In genomic region chr17:57401556-57402488, GRCh38 we compare ENCODE assay signal across 15 cellular contexts.
DNase-seq lines count a peak whose midpoint lies in the region; ATAC-seq, FAIRE-seq and TF ChIP-seq lines count a peak whose summit lies in the region.
"Had no signal": no experiment of that assay in that cellular context is flagged by ENCODE, and none has a peak within 500 bp of the region (broad histone marks: within the 10 kb centered on the region; RNA-seq: fewer than 3 reads in every experiment).

No MANE protein-coding gene starts in this region.

- H3K4me3 Mint-ChIP-seq in activated T-helper 1 cell treated with anti-CD3 and anti-CD28 coated beads, Interleukin-12 subunit alpha, Interleukin-12 subunit beta, Interleukin-2, Interleukin-4 antibody, amounts not matched to agents 30 ng/mL and 10 ng/mL and 1 ng/mL, durations not matched to agents 14 hours and 24 hours and 36 hours, result no peak overlapping the region
- H3K4me3 Mint-ChIP-seq: activated CD4-positive, alpha-beta T cell treated with anti-CD3 and anti-CD28 coated beads, Interleukin-2, amount 10 ng/mL, durations not matched to agents 24 days and 14 days; activated naive CD8-positive, alpha-beta T cell had no signal

- peaks cover 40% of the 10 kb centered on the region for H3K4me1 ChIP-seq in HepG2 (ENCODE audit: insufficient read depth, low read length)
- no peaks in the 10 kb centered on the region for H3K4me1 ChIP-seq in right lobe of liver
- H3K4me1 ChIP-seq in vagina, result peaks cover 13% of the 10 kb centered on the region
- peaks cover 13% of the 10 kb centered on the region for H3K4me1 ChIP-seq in colonic mucosa
- peaks cover 2 to 7% of the 10 kb centered on the region in 2 donors for H3K4me1 ChIP-seq in aorta (ENCODE audit: control insufficient read depth in 1 of 2, insufficient read depth in 2 of 2, low read length in 2 of 2)

- H3K79me2 ChIP-seq in HepG2 (ENCODE audit: insufficient read depth, low read length), result peaks cover 19% of the 10 kb centered on the region

- no peaks in the 10 kb centered on the region for H4K20me1 ChIP-seq in HepG2 (ENCODE audit: insufficient read depth, low read length)

- DNase-seq in HepG2 (ENCODE audit: low spot score) (peak; percentile 27), right lobe of liver (no peak), iPS-NIHi7 (ENCODE audit: extremely low spot score) (peak; percentile 68), vagina (ENCODE audit: extremely low spot score in 2 of 2) (no peak), colonic mucosa (no peak), aorta (no peak)
- no peak for DNase-seq in activated T-helper 1 cell treated with anti-CD3 and anti-CD28 coated beads, Interleukin-12 subunit alpha, Interleukin-12 subunit beta, Interleukin-2, Interleukin-4 antibody, amounts not matched to agents 30 ng/mL and 10 ng/mL and 1 ng/mL, durations not matched to agents 14 hours and 24 hours and 36 hours (ENCODE audit: low spot score)
- no peak for DNase-seq in activated CD4-positive, alpha-beta T cell treated with anti-CD3 and anti-CD28 coated beads, Interleukin-2, amount 50 U/mL, for 48 hours
- DNase-seq: activated CD4-positive, alpha-beta T cell treated with anti-CD3 and anti-CD28 coated beads, Interleukin-2, amount 10 ng/mL, durations not matched to agents 24 days and 14 days; effector memory CD4-positive, alpha-beta T cell; GF-D8; NCI-H1092 treated with DMSO at 0.1 percent for 48 hours; NCI-H510A treated with DMSO at 0.1 percent for 48 hours; stimulated activated naive CD4-positive, alpha-beta T cell had no signal

- no peak for FAIRE-seq in HepG2 (lab: Jason Lieb, UNC)

- H3K4me1 Mint-ChIP-seq in activated T-helper 1 cell treated with anti-CD3 and anti-CD28 coated beads, Interleukin-12 subunit alpha, Interleukin-12 subunit beta, Interleukin-2, Interleukin-4 antibody, amounts not matched to agents 30 ng/mL and 10 ng/mL and 1 ng/mL, durations not matched to agents 14 hours and 24 hours and 36 hours (ENCODE audit: low read depth), result peaks cover 30% of the 10 kb centered on the region

- TF ChIP-seq POLR2A in HepG2 (IDR thresholded peaks at IDR 0.05; ENCODE audit: insufficient read depth in 1 of 2, low read depth in 2 of 2, low read length in 2 of 2) (no peak), right lobe of liver (IDR thresholded peaks at IDR 0.05) (no peak), vagina (IDR thresholded peaks at IDR 0.05) (no peak)

- WGBS in HepG2 (ENCODE audit: low lambda C conversion rate), result 93% methylated on average over 13 of the region's 15 CpGs
- WGBS in right lobe of liver (ENCODE audit: insufficient coverage, low coverage, low lambda C conversion rate, missing lambda C conversion rate), result 93% methylated on average over 5 of the region's 15 CpGs
- WGBS in aorta, 2 donors, result 95 to 96% methylated on average over 15 of the region's 15 CpGs

- intact Hi-C loops in HepG2 (cut with micrococcal nuclease; ENCODE audit: unreplicated experiment) (loop anchor here (10.0 kb wide), 1 partner anchor 117 kb away; no protein-coding TSS in a partner anchor), right lobe of liver (cut with DNase I) (no loop called here), vagina (cut with DNase I) (no loop called here), colonic mucosa (cut with DNase I) (no loop called here), aorta (cut with DNase I) (no loop called here)
- intact Hi-C loops in activated T-helper 1 cell treated with anti-CD3 and anti-CD28 coated beads, Interleukin-12 subunit alpha, Interleukin-12 subunit beta, Interleukin-2, Interleukin-4 antibody, amounts not matched to agents 30 ng/mL and 10 ng/mL and 1 ng/mL, durations not matched to agents 14 hours and 24 hours and 36 hours (cut with micrococcal nuclease), result loop anchor here (5.0 kb wide), 1 partner anchor 160 kb away; no protein-coding TSS in a partner anchor

- H3K27me3 ChIP-seq in HepG2 (ENCODE audit: control insufficient read depth in 1 of 2, insufficient read depth in 2 of 2, low read length in 2 of 2) (no peaks in the 10 kb centered on the region), right lobe of liver (no peaks in the 10 kb centered on the region), vagina (no peaks in the 10 kb centered on the region), colonic mucosa (no peaks in the 10 kb centered on the region), aorta (ENCODE audit: control insufficient read depth in 1 of 2, insufficient read depth in 2 of 2, low read length in 1 of 2) (no peaks in the 10 kb centered on the region)

- ATAC-seq in HepG2, result 0 out of 3 replicates have a peak, but pooled peaks have one; percentile 10
- ATAC-seq in right lobe of liver, result no peak
- no peak for ATAC-seq in aorta (ENCODE audit: low FRiP score)

- no peaks in the 10 kb centered on the region for H3K27me3 Mint-ChIP-seq in activated T-helper 1 cell treated with anti-CD3 and anti-CD28 coated beads, Interleukin-12 subunit alpha, Interleukin-12 subunit beta, Interleukin-2, Interleukin-4 antibody, amounts not matched to agents 30 ng/mL and 10 ng/mL and 1 ng/mL, durations not matched to agents 14 hours and 24 hours and 36 hours (ENCODE audit: insufficient read depth)
- H3K27me3 Mint-ChIP-seq: activated CD4-positive, alpha-beta T cell treated with anti-CD3 and anti-CD28 coated beads, Interleukin-2, amount 10 ng/mL, durations not matched to agents 24 days and 14 days; activated naive CD8-positive, alpha-beta T cell had no signal

- no TSS peak for BruUV-seq in HepG2 (replicated peaks; lab: Mats Ljungman, UMichigan)

- no peak overlapping the region for H3K4me3 ChIP-seq in HepG2 (replicated peaks in 1 of 3; ENCODE audit: insufficient read depth in 1 of 3, low read depth in 2 of 3, low read length in 3 of 3)
- H3K4me3 ChIP-seq in right lobe of liver, result no peak overlapping the region
- H3K4me3 ChIP-seq in vagina, result no peak overlapping the region
- H3K4me3 ChIP-seq in colonic mucosa, result no peak overlapping the region
- no peak overlapping the region for H3K4me3 ChIP-seq in aorta (ENCODE audit: low read length in 2 of 2)

- H3K27ac ChIP-seq in HepG2 (ENCODE audit: extremely low read length, insufficient read depth, low read length) (no peak overlapping the region), right lobe of liver (no peak overlapping the region), vagina (no peak overlapping the region), colonic mucosa (no peak overlapping the region), aorta (ENCODE audit: low read depth in 1 of 2, low read length in 2 of 2) (no peak overlapping the region)

- peak; percentile 44 for TF ChIP-seq CTCF in HepG2 (CRISPR knock-in tag; IDR thresholded peaks at IDR 0.05)
- TF ChIP-seq CTCF in right lobe of liver (IDR thresholded peaks at IDR 0.05), result no peak
- no peak for TF ChIP-seq CTCF in vagina (IDR thresholded peaks at IDR 0.05)
- TF ChIP-seq CTCF in colonic mucosa (IDR thresholded peaks at IDR 0.05), result no peak

- H3K4me2 ChIP-seq in HepG2 (ENCODE audit: low read depth, low read length), result no peak overlapping the region

- peaks cover 16% of the 10 kb centered on the region for H3K36me3 Mint-ChIP-seq in activated T-helper 1 cell treated with anti-CD3 and anti-CD28 coated beads, Interleukin-12 subunit alpha, Interleukin-12 subunit beta, Interleukin-2, Interleukin-4 antibody, amounts not matched to agents 30 ng/mL and 10 ng/mL and 1 ng/mL, durations not matched to agents 14 hours and 24 hours and 36 hours (ENCODE audit: low read depth)
- H3K36me3 Mint-ChIP-seq: activated naive CD8-positive, alpha-beta T cell had no signal

- TF ChIP-seq EP300 in HepG2 (IDR thresholded peaks at IDR 0.05; ENCODE audit: low read depth in 2 of 2, low read length in 2 of 2), result no peak
- TF ChIP-seq EP300 in HepG2 (CRISPR knock-in tag; IDR thresholded peaks at IDR 0.05; ENCODE audit: borderline replicate concordance), result no peak

- no peak overlapping the region for H2AFZ ChIP-seq in HepG2 (ENCODE audit: low read length)

- peaks cover 21 to 52% of the 10 kb centered on the region in 2 experiments for H3K36me3 ChIP-seq in HepG2 (replicated peaks in 1 of 2; ENCODE audit: control insufficient read depth in 1 of 2, insufficient read depth in 2 of 2, low read length in 2 of 2)
- H3K36me3 ChIP-seq in right lobe of liver, result no peaks in the 10 kb centered on the region
- H3K36me3 ChIP-seq in vagina, result peaks cover 0 to 4% of the 10 kb centered on the region in 2 donors
- no peaks in the 10 kb centered on the region for H3K36me3 ChIP-seq in colonic mucosa
- H3K36me3 ChIP-seq in aorta (ENCODE audit: control insufficient read depth in 1 of 2, insufficient read depth in 2 of 2, low read length in 1 of 2), result no peaks in the 10 kb centered on the region

- CTCF ChIA-PET in HepG2 (lab: Yijun Ruan, JAX; ENCODE audit: low intra/inter-chr PET ratio, low total read pairs), result interaction anchor here (2.8 kb wide), 1 partner anchor 159 kb away, joined by 20 read pairs; no protein-coding TSS in a partner anchor

- H3K27ac Mint-ChIP-seq in activated T-helper 1 cell treated with anti-CD3 and anti-CD28 coated beads, Interleukin-12 subunit alpha, Interleukin-12 subunit beta, Interleukin-2, Interleukin-4 antibody, amounts not matched to agents 30 ng/mL and 10 ng/mL and 1 ng/mL, durations not matched to agents 14 hours and 24 hours and 36 hours, result peak overlapping the region; percentile 2
- H3K27ac Mint-ChIP-seq: activated CD4-positive, alpha-beta T cell treated with anti-CD3 and anti-CD28 coated beads, Interleukin-2, amount 10 ng/mL, durations not matched to agents 24 days and 14 days; activated naive CD8-positive, alpha-beta T cell had no signal

- 0 out of 2 replicates have a peak, but pooled peaks have one; percentile 37 for TF ChIP-seq RAD21 in HepG2 (CRISPR knock-in tag; IDR thresholded peaks at IDR 0.05)

- POLR2A ChIA-PET in HepG2 (lab: Yijun Ruan, JAX), result no interaction called here

- in situ Hi-C loops in HepG2 (cut with HindIII; ENCODE audit: extremely low pct_ligation_motif_present, low pct_unique_long_range_greater_than_20kb), result no loop called here

- H3K9me3 ChIP-seq in HepG2 (ENCODE audit: low read length), result no peaks in the 10 kb centered on the region
- H3K9me3 ChIP-seq in right lobe of liver, result no peaks in the 10 kb centered on the region
- H3K9me3 ChIP-seq in vagina, result no peaks in the 10 kb centered on the region
- no peaks in the 10 kb centered on the region for H3K9me3 ChIP-seq in colonic mucosa
- H3K9me3 ChIP-seq in aorta (ENCODE audit: control insufficient read depth, low read length), result no peaks in the 10 kb centered on the region

- H3K9ac ChIP-seq in HepG2 (ENCODE audit: insufficient read depth, low read depth, low read length) (no peak overlapping the region), colonic mucosa (ENCODE audit: low read depth in 2 of 2, low read length in 2 of 2) (no peak overlapping the region)

- H3K9me3 Mint-ChIP-seq in activated T-helper 1 cell treated with anti-CD3 and anti-CD28 coated beads, Interleukin-12 subunit alpha, Interleukin-12 subunit beta, Interleukin-2, Interleukin-4 antibody, amounts not matched to agents 30 ng/mL and 10 ng/mL and 1 ng/mL, durations not matched to agents 14 hours and 24 hours and 36 hours, result no peaks in the 10 kb centered on the region
- H3K9me3 Mint-ChIP-seq: activated CD4-positive, alpha-beta T cell treated with anti-CD3 and anti-CD28 coated beads, Interleukin-2, amount 10 ng/mL, durations not matched to agents 24 days and 14 days had no signal

TF ChIP-seq in HepG2, 621 proteins besides CTCF, POLR2A, EP300 and RAD21 (continues in another document):
- TF ChIP-seq STAG1 (CRISPR knock-in tag; IDR thresholded peaks at IDR 0.05), result peak; percentile 60

Comparison
In these comparisons a context has a peak if more than half of its experiments do, and no peak if none do; other contexts are left out.
1. DNase-seq: peak in HepG2 (single experiment) and iPS-NIHi7 (single experiment); none in right lobe of liver (0 of 3), activated T-helper 1 cell treated with anti-CD3 and anti-CD28 coated beads, Interleukin-12 subunit alpha, Interleukin-12 subunit beta, Interleukin-2, Interleukin-4 antibody, amounts not matched to agents 30 ng/mL and 10 ng/mL and 1 ng/mL, durations not matched to agents 14 hours and 24 hours and 36 hours (single experiment), activated CD4-positive, alpha-beta T cell treated with anti-CD3 and anti-CD28 coated beads, Interleukin-2, amount 50 U/mL, for 48 hours (0 of 2), vagina (0 of 2), colonic mucosa (single experiment) and aorta (0 of 2).
2. intact Hi-C loops: an anchor here in HepG2 (10.0 kb wide) and activated T-helper 1 cell treated with anti-CD3 and anti-CD28 coated beads, Interleukin-12 subunit alpha, Interleukin-12 subunit beta, Interleukin-2, Interleukin-4 antibody, amounts not matched to agents 30 ng/mL and 10 ng/mL and 1 ng/mL, durations not matched to agents 14 hours and 24 hours and 36 hours (5.0 kb wide); none called in right lobe of liver, vagina, colonic mucosa and aorta.